15 cellular contexts compared by ENCODE assay signal in the genomic region with DNA sequence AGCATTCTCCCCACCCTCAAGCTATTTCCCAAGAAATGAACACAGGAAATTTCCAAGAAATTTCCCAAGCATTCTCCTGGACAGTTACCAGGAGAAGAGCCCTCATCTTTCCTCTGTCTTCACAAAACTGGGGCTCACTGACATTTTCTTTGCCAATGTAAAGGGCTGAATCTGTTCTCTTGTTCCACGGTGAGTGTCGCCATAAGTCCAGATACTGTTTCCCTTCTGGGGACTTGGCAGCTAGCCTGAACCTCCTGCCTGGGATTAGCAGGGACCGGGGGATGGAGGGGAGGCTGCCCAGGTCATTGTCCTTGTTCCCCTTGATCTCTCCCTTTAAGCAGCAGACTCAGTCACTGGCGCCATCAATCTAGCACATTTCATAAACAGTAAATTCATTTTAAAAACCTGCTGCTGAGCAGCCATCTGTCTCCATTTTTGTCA.
DNase-seq lines count a peak whose midpoint lies in the region; ATAC-seq, FAIRE-seq and TF ChIP-seq lines count a peak whose summit lies in the region.
"Had no signal": no experiment of that assay in that cellular context is flagged by ENCODE, and none has a peak within 500 bp of the region (broad histone marks: within the 10 kb centered on the region; RNA-seq: fewer than 3 reads in every experiment).

No MANE protein-coding gene starts in this region.

- H3K27me3 ChIP-seq in IMR-90 (ENCODE audit: control insufficient read depth, insufficient read depth, low read length) (peaks cover 1% of the 10 kb centered on the region), SK-N-SH (ENCODE audit: insufficient read depth) (no peaks in the 10 kb centered on the region), gastrocnemius medialis (no peaks in the 10 kb centered on the region)
- no peaks in the 10 kb centered on the region for H3K27me3 ChIP-seq in effector memory CD4-positive, alpha-beta T cell (replicated peaks; ENCODE audit: control insufficient read depth, insufficient read depth, low read length, poor library complexity, severe bottlenecking)
- H3K27me3 ChIP-seq: body of pancreas, MG63 had no signal

- no peaks in the 10 kb centered on the region for H3K9me2 ChIP-seq in SK-N-SH

- TF ChIP-seq POLR2A in IMR-90 (IDR thresholded peaks at IDR 0.05; ENCODE audit: low read depth, low read length) (no peak), gastrocnemius medialis (IDR thresholded peaks at IDR 0.05) (no peak)

- H3K79me2 ChIP-seq in SK-N-SH (ENCODE audit: insufficient read depth), result no peaks in the 10 kb centered on the region

- ATAC-seq in IMR-90 (ENCODE audit: low read depth), result no peak
- peak; percentile 57 to 59 for ATAC-seq in gastrocnemius medialis
- no peak for ATAC-seq in HG02642 (IDR thresholded peaks at IDR 0.05; ENCODE audit: poor library complexity, unreplicated experiment)
- ATAC-seq: activated T-cell treated with anti-CD3 and anti-CD28 coated beads, Interleukin-2, amount 50 U/mL, for 72 hours; body of pancreas had no signal

- TF ChIP-seq RAD21 in IMR-90 (IDR thresholded peaks at IDR 0.05; ENCODE audit: low read length), result peak; percentile 8; the same call in 1 of the 2 replicates
- TF ChIP-seq RAD21 in SK-N-SH (IDR thresholded peaks at IDR 0.05; ENCODE audit: low read length), result peak; percentile 72

- no peak overlapping the region for H3K18ac ChIP-seq in IMR-90 (ENCODE audit: low read depth, low read length)

- in situ Hi-C loops in IMR-90 (cut with MboI; ENCODE audit: low sequenced_read_pairs) (no loop called here), gastrocnemius medialis (cut with MboI; ENCODE audit: low sequenced_read_pairs in 4 of 4) (loop anchor here in 1 of 4 donors (25.0 kb wide), 1 partner anchor 616 kb away; no protein-coding TSS in a partner anchor)

- H3K4ac ChIP-seq in IMR-90 (ENCODE audit: low read depth, low read length), result no peak overlapping the region

- CTCF ChIA-PET in IMR-90 (lab: Yijun Ruan, JAX), result no interaction called here
- CTCF ChIA-PET in SK-N-SH (lab: Yijun Ruan, JAX), result interaction anchor here (0.6 to 3.1 kb wide), 8 partner anchors 9 to 608 kb away, joined by 3 to 24 read pairs (median 3); no protein-coding TSS in a partner anchor

- BruUV-seq in IMR-90 (replicated peaks; lab: Mats Ljungman, UMichigan), result no TSS peak

- H4K20me1 ChIP-seq in IMR-90 (ENCODE audit: insufficient read depth, low read length) (no peaks in the 10 kb centered on the region), SK-N-SH (ENCODE audit: insufficient read depth) (no peaks in the 10 kb centered on the region)

- DNase-seq in IMR-90 (peak; percentile 8), SK-N-SH (peak; percentile 70), globus pallidus (ENCODE audit: low spot score) (peak; percentile 7), gastrocnemius medialis (peak in 1 of 2 donors; percentile 33), HTR-8/SVneo (ENCODE audit: insufficient read length, low spot score) (no peak)
- no peak for DNase-seq in effector memory CD4-positive, alpha-beta T cell
- DNase-seq: activated CD4-positive, alpha-beta T cell treated with anti-CD3 and anti-CD28 coated beads for 1 hour; activated T-cell treated with anti-CD3 and anti-CD28 coated beads, Interleukin-2, amount 50 U/mL, for 72 hours; Caco-2; MG63; retina; SIG-M5 had no signal

- FAIRE-seq in HTR-8/SVneo (lab: Jason Lieb, UNC), result no peak
- FAIRE-seq: endothelial cell of umbilical vein had no signal

- no peak overlapping the region for H2AK5ac ChIP-seq in IMR-90 (ENCODE audit: low read depth, low read length)

- no peak overlapping the region for H2BK15ac ChIP-seq in IMR-90 (ENCODE audit: low read depth, low read length)

- no peak overlapping the region for H2AFZ ChIP-seq in IMR-90 (replicated peaks; ENCODE audit: low read length, poor library complexity)
- H2AFZ ChIP-seq in SK-N-SH (ENCODE audit: low read depth), result no peak overlapping the region

- no peak overlapping the region for H2BK5ac ChIP-seq in IMR-90 (ENCODE audit: low read depth, low read length, poor library complexity, severe bottlenecking)

- H3K27ac ChIP-seq in IMR-90 (ENCODE audit: insufficient read depth, low read length) (no peak overlapping the region), SK-N-SH (ENCODE audit: low read depth in 2 of 2, low read length in 1 of 2) (no peak overlapping the region), gastrocnemius medialis (no peak overlapping the region)
- H3K27ac ChIP-seq in effector memory CD4-positive, alpha-beta T cell (ENCODE audit: insufficient read depth, low read length, poor library complexity, severe bottlenecking), result no peak overlapping the region
- H3K27ac ChIP-seq: body of pancreas had no signal

- H3K4me1 ChIP-seq in IMR-90 (ENCODE audit: control insufficient read depth, insufficient read depth, low read length) (no peaks in the 10 kb centered on the region), SK-N-SH (ENCODE audit: control insufficient read depth in 1 of 2, insufficient read depth in 2 of 2, low read depth in 1 of 2, low read length in 1 of 2) (peaks cover 0 to 6% of the 10 kb centered on the region in 2 experiments; a peak in 2 of 4 replicates), gastrocnemius medialis (peaks cover 11 to 12% of the 10 kb centered on the region in 2 donors)
- no peaks in the 10 kb centered on the region for H3K4me1 ChIP-seq in effector memory CD4-positive, alpha-beta T cell (ENCODE audit: control insufficient read depth, insufficient read depth, low read length, poor library complexity, severe bottlenecking)
- H3K4me1 ChIP-seq: body of pancreas had no signal

- no peak overlapping the region for H4K91ac ChIP-seq in IMR-90 (ENCODE audit: insufficient read depth, low read depth, low read length)

- intact Hi-C loops in IMR-90 (cut with micrococcal nuclease) (no loop called here), gastrocnemius medialis (cut with DNase I; ENCODE audit: low total_unique reads) (loop anchor here (5.0 kb wide), 1 partner anchor 606 kb away; no protein-coding TSS in a partner anchor)

- H2BK20ac ChIP-seq in IMR-90 (ENCODE audit: low read depth, low read length), result no peak overlapping the region

- no peaks in the 10 kb centered on the region for H3F3A ChIP-seq in SK-N-SH (replicated peaks; ENCODE audit: insufficient read depth)

- no peak overlapping the region for H2BK120ac ChIP-seq in IMR-90 (ENCODE audit: low read depth, low read length)

- no peak overlapping the region for H4K5ac ChIP-seq in IMR-90 (ENCODE audit: low read depth, low read length)

- dilution Hi-C loops in IMR-90 (cut with HindIII; ENCODE audit: low sequenced_read_pairs, unreplicated experiment), result no loop called here

- TF ChIP-seq CTCF in IMR-90 (conservative IDR thresholded peaks at IDR 0.05; ENCODE audit: low read depth, low read length) (no peak), SK-N-SH (IDR thresholded peaks at IDR 0.05) (no peak), gastrocnemius medialis (IDR thresholded peaks at IDR 0.05 in 4 of 5, conservative IDR thresholded peaks at IDR 0.05 in 1 of 5) (peak in 2 of 5 experiments; percentile 10 to 18)

- H3K23ac ChIP-seq in IMR-90 (ENCODE audit: low read depth, low read length), result no peak overlapping the region

- no peak overlapping the region for H3K14ac ChIP-seq in IMR-90 (replicated peaks; ENCODE audit: low read depth, low read length)

- H3K9ac ChIP-seq in IMR-90 (ENCODE audit: low read depth, low read length) (no peak overlapping the region), SK-N-SH (no peak overlapping the region)

- H2AK9ac ChIP-seq in IMR-90 (replicated peaks; ENCODE audit: low read depth, low read length, poor library complexity), result no peak overlapping the region

- POLR2A ChIA-PET in IMR-90 (lab: Charles Lee; ENCODE audit: unreplicated experiment) (no interaction called here), SK-N-SH (lab: Yijun Ruan, JAX) (no interaction called here)

- TF ChIP-seq EP300 in SK-N-SH (IDR thresholded peaks at IDR 0.05; ENCODE audit: borderline replicate concordance in 1 of 2, low read depth in 1 of 2, low read length in 1 of 2), result no peak

- H3K4me2 ChIP-seq in IMR-90 (ENCODE audit: low read depth, low read length) (no peak overlapping the region), SK-N-SH (no peak overlapping the region)

- no peak overlapping the region for H3K56ac ChIP-seq in IMR-90 (ENCODE audit: extremely low read depth, insufficient read depth, low read length)

- H3K36me3 ChIP-seq in IMR-90 (ENCODE audit: control insufficient read depth, insufficient read depth, low read length) (no peaks in the 10 kb centered on the region), SK-N-SH (replicated peaks in 1 of 2; ENCODE audit: control insufficient read depth in 1 of 2, insufficient read depth in 2 of 2, low read length in 1 of 2) (no peaks in the 10 kb centered on the region), gastrocnemius medialis (no peaks in the 10 kb centered on the region)
- no peaks in the 10 kb centered on the region for H3K36me3 ChIP-seq in effector memory CD4-positive, alpha-beta T cell (ENCODE audit: control insufficient read depth, insufficient read depth, low read length)
- H3K36me3 ChIP-seq: MG63 had no signal

- no peaks in the 10 kb centered on the region for H3K79me1 ChIP-seq in IMR-90 (ENCODE audit: low read depth in 1 of 2, low read length in 2 of 2)

- no peak overlapping the region for H4K8ac ChIP-seq in IMR-90 (ENCODE audit: low read depth in 2 of 2, low read length in 2 of 2)

- H3K9me3 ChIP-seq in IMR-90 (ENCODE audit: control insufficient read depth, insufficient read depth, low read length), result no peaks in the 10 kb centered on the region
- no peaks in the 10 kb centered on the region for H3K9me3 ChIP-seq in SK-N-SH
- H3K9me3 ChIP-seq in gastrocnemius medialis, result no peaks in the 10 kb centered on the region
- no peaks in the 10 kb centered on the region for H3K9me3 ChIP-seq in effector memory CD4-positive, alpha-beta T cell (ENCODE audit: control insufficient read depth, low read length)
- H3K9me3 ChIP-seq: body of pancreas, Caco-2, MG63 had no signal

- H3K9me1 ChIP-seq in IMR-90 (ENCODE audit: insufficient read depth, low read length), result no peaks in the 10 kb centered on the region

- 42% methylated on average over 2 of the region's 4 CpGs; no CpG with 5 or more reads in 1 of the 2 experiments for WGBS in IMR-90 (ENCODE audit: extremely low coverage in 2 of 2, insufficient read length in 1 of 2), 2 experiments
- WGBS in SK-N-SH (ENCODE audit: low lambda C conversion rate), result 47% methylated on average over 4 of the region's 4 CpGs

- H3K4me3 ChIP-seq in IMR-90 (ENCODE audit: insufficient read depth, low read depth, low read length), result no peak overlapping the region
- H3K4me3 ChIP-seq in SK-N-SH (ENCODE audit: low read depth in 2 of 2, low read length in 1 of 2), result no peak overlapping the region
- no peak overlapping the region for H3K4me3 ChIP-seq in gastrocnemius medialis
- no peak overlapping the region for H3K4me3 ChIP-seq in effector memory CD4-positive, alpha-beta T cell (ENCODE audit: insufficient read depth, low read depth, low read length, poor library complexity, severe bottlenecking)
- H3K4me3 ChIP-seq: body of pancreas, MG63 had no signal

TF ChIP-seq in IMR-90, 13 proteins besides CTCF, POLR2A, EP300 and RAD21 (continues in another document):
- TF ChIP-seq MAFK (IDR thresholded peaks at IDR 0.05; ENCODE audit: low read depth, low read length), result no peak
- TF ChIP-seq BHLHE40 (IDR thresholded peaks at IDR 0.05; ENCODE audit: low read depth, low read length), result no peak

Comparison
In these comparisons a context has a peak if more than half of its experiments do, and no peak if none do; other contexts are left out.
1. ATAC-seq: peak in gastrocnemius medialis (2 of 2); none in IMR-90 (single experiment) and HG02642 (single experiment).
2. DNase-seq: peak in IMR-90 (single experiment), SK-N-SH (single experiment) and globus pallidus (single experiment); none in effector memory CD4-positive, alpha-beta T cell (0 of 3) and HTR-8/SVneo (single experiment).